ENCODE assay signal across 8 cellular contexts in genomic region chr7:93245525-93246432, GRCh38. TPM values are rescaled to one million over a fixed set of nuclear protein-coding genes. Genes with fewer than 3 reads are reported as not detected.
A peak's percentile ranks its signal among the peaks of the same experiment; 100 is the strongest.
DNase-seq lines count a peak whose midpoint lies in the region; ATAC-seq and TF ChIP-seq lines count a peak whose summit lies in the region.

No MANE protein-coding gene starts in this region.

- intact Hi-C loops in natural killer cell (cut with micrococcal nuclease): loop anchor here (5.0 kb wide), 2 partner anchors 842 to 1152 kb away; no protein-coding TSS in a partner anchor

- CTCF ChIA-PET in AG04450 (lab: Charles Lee): interaction anchor here (0.6 to 9.4 kb wide), 33 partner anchors 9 to 977 kb away, joined by 3 to 180 read pairs (median 4); partner anchors contain the start of gene VPS50
- CTCF ChIA-PET in activated naive CD4-positive, alpha-beta T cell treated with anti-CD3 and anti-CD28 coated beads, Interleukin-2, amount 10 ng/mL, durations not matched to agents 7 days and 5 days (lab: Charles Lee): interaction anchor here (0.5 to 6.3 kb wide), 9 partner anchors 13 to 305 kb away, joined by 3 to 31 read pairs (median 5); partner anchors contain the start of gene VPS50

- POLR2A ChIA-PET in AG04450 (lab: Yijun Ruan, JAX): no interaction called here

- peak overlapping the region; percentile 42 to 65 for H3K4me3 Mint-ChIP-seq in effector memory CD8-positive, alpha-beta T cell
- no peak overlapping the region for H3K4me3 Mint-ChIP-seq in natural killer cell
- H3K4me3 Mint-ChIP-seq in activated naive CD4-positive, alpha-beta T cell treated with anti-CD3 and anti-CD28 coated beads, Interleukin-2, amount 10 ng/mL, durations not matched to agents 7 days and 5 days: no peak overlapping the region

- TF ChIP-seq CTCF in AG04450 (IDR thresholded peaks at IDR 0.05; ENCODE audit: low read depth, low read length): peak; percentile 49
- peak; percentile 76 for TF ChIP-seq CTCF in natural killer cell (IDR thresholded peaks at IDR 0.05)

- no peak overlapping the region for H3K4me3 ChIP-seq in AG04450 (ENCODE audit: low read depth, low read length)

- ATAC-seq in GM18517 (IDR thresholded peaks at IDR 0.05; ENCODE audit: unreplicated experiment): peak; percentile 62
- peak; percentile 63 for ATAC-seq in effector memory CD8-positive, alpha-beta T cell (replicated peaks)
- peak; percentile 47 to 52 (median 48) for ATAC-seq in natural killer cell
- no peak for ATAC-seq in HG02642 (IDR thresholded peaks at IDR 0.05; ENCODE audit: poor library complexity, unreplicated experiment)

- H3K9me3 ChIP-seq in AG04450 (ENCODE audit: control insufficient read depth, insufficient read depth, low read length): no peaks in the 10 kb centered on the region

- DNase-seq in AG04450 (ENCODE audit: low read depth, low spot score): peak; percentile 10
- peak; percentile 28 for DNase-seq in NOMO-1 treated with dmso at 0.1 percent for 144 hours (lab: John Stamatoyannopoulos, UW; ENCODE audit: unreplicated experiment)
- no peak for DNase-seq in effector memory CD8-positive, alpha-beta T cell
- no peak for DNase-seq in natural killer cell
- DNase-seq in GDM1 (lab: John Stamatoyannopoulos, UW): no peak
- DNase-seq in activated naive CD4-positive, alpha-beta T cell treated with anti-CD3 and anti-CD28 coated beads, Interleukin-2, amount 10 ng/mL, durations not matched to agents 7 days and 5 days: no peak

- peaks cover 7 to 11% of the 10 kb centered on the region in 2 donors for H3K4me1 Mint-ChIP-seq in effector memory CD8-positive, alpha-beta T cell (ENCODE audit: low read depth in 2 of 2)
- H3K4me1 Mint-ChIP-seq in natural killer cell: peaks cover 0 to 5% of the 10 kb centered on the region in 2 donors
- no peaks in the 10 kb centered on the region for H3K4me1 Mint-ChIP-seq in activated naive CD4-positive, alpha-beta T cell treated with anti-CD3 and anti-CD28 coated beads, Interleukin-2, amount 10 ng/mL, durations not matched to agents 7 days and 5 days

- H3K27me3 ChIP-seq in AG04450 (ENCODE audit: control insufficient read depth, insufficient read depth, low read length): no peaks in the 10 kb centered on the region

- peak overlapping the region in 1 of 2 donors; percentile 35 for H3K27ac Mint-ChIP-seq in effector memory CD8-positive, alpha-beta T cell
- H3K27ac Mint-ChIP-seq in natural killer cell: no peak overlapping the region
- H3K27ac Mint-ChIP-seq in activated naive CD4-positive, alpha-beta T cell treated with anti-CD3 and anti-CD28 coated beads, Interleukin-2, amount 10 ng/mL, durations not matched to agents 7 days and 5 days: no peak overlapping the region

- H3K9me3 Mint-ChIP-seq in effector memory CD8-positive, alpha-beta T cell: no peaks in the 10 kb centered on the region
- no peaks in the 10 kb centered on the region for H3K9me3 Mint-ChIP-seq in natural killer cell
- H3K9me3 Mint-ChIP-seq in activated naive CD4-positive, alpha-beta T cell treated with anti-CD3 and anti-CD28 coated beads, Interleukin-2, amount 10 ng/mL, durations not matched to agents 7 days and 5 days: no peaks in the 10 kb centered on the region

- H3K27ac ChIP-seq in AG04450 (ENCODE audit: low read depth, low read length): no peak overlapping the region

- H3K27me3 Mint-ChIP-seq in effector memory CD8-positive, alpha-beta T cell: no peaks in the 10 kb centered on the region
- no peaks in the 10 kb centered on the region for H3K27me3 Mint-ChIP-seq in natural killer cell (ENCODE audit: low read depth in 2 of 2)
- no peaks in the 10 kb centered on the region for H3K27me3 Mint-ChIP-seq in activated naive CD4-positive, alpha-beta T cell treated with anti-CD3 and anti-CD28 coated beads, Interleukin-2, amount 10 ng/mL, durations not matched to agents 7 days and 5 days

- H3K36me3 Mint-ChIP-seq in effector memory CD8-positive, alpha-beta T cell (ENCODE audit: insufficient read depth): no peaks in the 10 kb centered on the region
- no peaks in the 10 kb centered on the region for H3K36me3 Mint-ChIP-seq in natural killer cell
- H3K36me3 Mint-ChIP-seq in activated naive CD4-positive, alpha-beta T cell treated with anti-CD3 and anti-CD28 coated beads, Interleukin-2, amount 10 ng/mL, durations not matched to agents 7 days and 5 days: no peaks in the 10 kb centered on the region

RNA-seq across cellular contexts. Expression of gene VPS50, which starts 13.6 kb away (rescaled TPM):
- 15.2 and 21.8 TPM in 2 replicates for polyA plus RNA-seq in AG04450 (2011; rRNA removed)
- 18.4 and 35.6 TPM in 2 replicates for polyA minus RNA-seq in AG04450 (2011; rRNA and poly(A)+ RNA removed)
- 10 to 100 TPM; 29.0 to 32.8 (median 31.7) TPM for total RNA-seq in natural killer cell

RNA-seq across cellular contexts. Expression of gene HEPACAM2, which starts 19.5 kb away (rescaled TPM):
- not detected in 2 replicates for polyA plus RNA-seq in AG04450 (2011; rRNA removed)
- polyA minus RNA-seq in AG04450 (2011; rRNA and poly(A)+ RNA removed): not detected in 2 replicates
- not detected for total RNA-seq in natural killer cell

Comparison
In these comparisons a context has a peak if more than half of its experiments do, and no peak if none do; other contexts are left out.
1. DNase-seq: peak in AG04450 (single experiment) and NOMO-1 treated with dmso at 0.1 percent for 144 hours (single experiment); none in effector memory CD8-positive, alpha-beta T cell (0 of 3), natural killer cell (single experiment), GDM1 (single experiment) and activated naive CD4-positive, alpha-beta T cell treated with anti-CD3 and anti-CD28 coated beads, Interleukin-2, amount 10 ng/mL, durations not matched to agents 7 days and 5 days (single experiment).
2. H3K4me3 Mint-ChIP-seq: peak in effector memory CD8-positive, alpha-beta T cell (2 of 2); none in natural killer cell (single experiment) and activated naive CD4-positive, alpha-beta T cell treated with anti-CD3 and anti-CD28 coated beads, Interleukin-2, amount 10 ng/mL, durations not matched to agents 7 days and 5 days (single experiment).